In genomic region chr10:11678074-11678793, GRCh38 we compare ENCODE assay signal across 9 cellular contexts.
DNase-seq lines count a peak whose midpoint lies in the region; ATAC-seq and TF ChIP-seq lines count a peak whose summit lies in the region.
"Had no signal": no experiment of that assay in that cellular context is flagged by ENCODE, and none has a peak within 500 bp of the region (broad histone marks: within the 10 kb centered on the region; RNA-seq: fewer than 3 reads in every experiment).

No MANE protein-coding gene starts in this region.

- CTCF ChIA-PET in mammary epithelial cell (lab: Charles Lee; ENCODE audit: low non-redundant PET) = no interaction called here

- in situ Hi-C loops in mammary epithelial cell (cut with MboI; ENCODE audit: low sequenced_read_pairs in 2 of 2) = no loop called here

- H3K27me3 ChIP-seq in mammary epithelial cell (ENCODE audit: insufficient read depth, low read length) (no peaks in the 10 kb centered on the region), ascending aorta (no peaks in the 10 kb centered on the region)
- H3K27me3 ChIP-seq: right lobe of liver had no signal

- H4K20me1 ChIP-seq in mammary epithelial cell (ENCODE audit: insufficient read depth, low read length) = no peaks in the 10 kb centered on the region

- H3K9me3 ChIP-seq in mammary epithelial cell (replicated peaks; ENCODE audit: insufficient read depth, low read length) (no peaks in the 10 kb centered on the region), ascending aorta (no peaks in the 10 kb centered on the region)
- H3K9me3 ChIP-seq: right lobe of liver had no signal

- H3K4me3 ChIP-seq in mammary epithelial cell (replicated peaks in 1 of 3; ENCODE audit: insufficient read depth in 1 of 3, low read depth in 2 of 3, low read length in 3 of 3) (no peak overlapping the region), ascending aorta (no peak overlapping the region)
- H3K4me3 ChIP-seq: right lobe of liver had no signal

- no peaks in the 10 kb centered on the region for H3K36me3 ChIP-seq in mammary epithelial cell (ENCODE audit: insufficient read depth, low read length)
- no peaks in the 10 kb centered on the region for H3K36me3 ChIP-seq in ascending aorta
- H3K36me3 ChIP-seq: right lobe of liver had no signal

- WGBS in mammary epithelial cell (ENCODE audit: low coverage, missing lambda C conversion rate) = 91% methylated on average over 15 of the region's 17 CpGs

- no peak overlapping the region for H3K27ac ChIP-seq in mammary epithelial cell (ENCODE audit: insufficient read depth, low read depth, low read length)
- no peak overlapping the region for H3K27ac ChIP-seq in ascending aorta
- H3K27ac ChIP-seq: right lobe of liver had no signal

- H3K4me1 ChIP-seq in mammary epithelial cell (ENCODE audit: insufficient read depth, low read length) (no peaks in the 10 kb centered on the region), ascending aorta (no peaks in the 10 kb centered on the region)
- H3K4me1 ChIP-seq: right lobe of liver had no signal

- TF ChIP-seq CTCF in mammary epithelial cell (conservative IDR thresholded peaks at IDR 0.05 in 1 of 2, IDR thresholded peaks at IDR 0.05 in 1 of 2; ENCODE audit: extremely low read depth in 1 of 2, insufficient read depth in 1 of 2, low read depth in 1 of 2, low read length in 2 of 2) = no peak
- no peak for TF ChIP-seq CTCF in ascending aorta (IDR thresholded peaks at IDR 0.05)

- BruUV-seq in mammary epithelial cell (replicated peaks; lab: Mats Ljungman, UMichigan) = no TSS peak

- peak; percentile 91 for ATAC-seq in GM19351 (IDR thresholded peaks at IDR 0.05; ENCODE audit: unreplicated experiment)
- ATAC-seq in HG03175 (IDR thresholded peaks at IDR 0.05; ENCODE audit: unreplicated experiment) = peak; percentile 92

- no peaks in the 10 kb centered on the region for H3K79me2 ChIP-seq in mammary epithelial cell (ENCODE audit: insufficient read depth, low read length)

- no peak overlapping the region for H3K9ac ChIP-seq in mammary epithelial cell (ENCODE audit: insufficient read depth, low read length)

- dilution Hi-C loops in mammary epithelial cell (cut with HindIII; ENCODE audit: low sequenced_read_pairs) = loop anchor here (5.0 kb wide), 1 partner anchor 36 kb away; no protein-coding TSS in a partner anchor

- intact Hi-C loops in mammary epithelial cell (cut with micrococcal nuclease) (no loop called here), ascending aorta (cut with DNase I) (no loop called here)

- H3K4me2 ChIP-seq in mammary epithelial cell (ENCODE audit: insufficient read depth, low read depth, low read length) = no peak overlapping the region

- H2AFZ ChIP-seq in mammary epithelial cell (ENCODE audit: low read depth, low read length) = no peak overlapping the region

- peak; percentile 31 for DNase-seq in EL
- peak; percentile 77 for DNase-seq in mammary epithelial cell
- DNase-seq in SHP77 (lab: John Stamatoyannopoulos, UW) = no peak
- no peak for DNase-seq in NCI-H1694 (lab: John Stamatoyannopoulos, UW)
- DNase-seq in ascending aorta (ENCODE audit: low spot score in 2 of 2) = no peak
- no peak for DNase-seq in NCI-H774 (lab: John Stamatoyannopoulos, UW)
- DNase-seq: right lobe of liver had no signal

Comparison
In these comparisons a context has a peak if more than half of its experiments do, and no peak if none do; other contexts are left out.
1. DNase-seq: peak in EL (single experiment) and mammary epithelial cell (single experiment); none in SHP77 (0 of 2), NCI-H1694 (single experiment), ascending aorta (0 of 2) and NCI-H774 (single experiment).